9 cellular contexts compared by ENCODE assay signal in genomic region chr7:123557016-123557630, GRCh38. TPM values are rescaled to one million over a fixed set of nuclear protein-coding genes. Genes with fewer than 3 reads are reported as not detected.
A peak's percentile ranks its signal among the peaks of the same experiment; 100 is the strongest.
DNase-seq lines count a peak whose midpoint lies in the region; ATAC-seq, FAIRE-seq and TF ChIP-seq lines count a peak whose summit lies in the region.
"Had no signal": no experiment of that assay in that cellular context is flagged by ENCODE, and none has a peak within 500 bp of the region (broad histone marks: within the 10 kb centered on the region; RNA-seq: fewer than 3 reads in every experiment).

No MANE protein-coding gene starts in this region.

- TF ChIP-seq RAD21 in HepG2 (CRISPR knock-in tag; IDR thresholded peaks at IDR 0.05), result no peak

- peak overlapping the region; percentile 81 for H3K4me3 ChIP-seq in GM12864 (ENCODE audit: low read depth, low read length)
- H3K4me3 ChIP-seq in astrocyte of the cerebellum (ENCODE audit: low read depth, low read length), result peak overlapping the region; percentile 95
- H3K4me3 ChIP-seq in HepG2 (replicated peaks in 1 of 3; ENCODE audit: insufficient read depth in 1 of 3, low read depth in 2 of 3, low read length in 3 of 3), result peak overlapping the region; percentile 94 to 100 (median 98)

- no peak for FAIRE-seq in HepG2 (lab: Jason Lieb, UNC)

- H3K27ac ChIP-seq in HepG2 (ENCODE audit: extremely low read length, insufficient read depth, low read length), result peak overlapping the region; percentile 89

- H3K4me1 Mint-ChIP-seq in stimulated activated effector memory CD8-positive, alpha-beta T cell treated with anti-CD3 and anti-CD28 coated beads, Interleukin-12 subunit alpha, Interleukin-12 subunit beta, amount 100 ng/mL, for 72 hours, result peaks cover 12% of the 10 kb centered on the region

- intact Hi-C loops in HepG2 (cut with micrococcal nuclease; ENCODE audit: unreplicated experiment), result loop anchor here (1.0 to 10.0 kb wide), 2 partner anchors 23 to 188 kb away; partner anchors contain the start of genes IQUB and WASL

- peak overlapping the region; percentile 98 for H2AFZ ChIP-seq in HepG2 (ENCODE audit: low read length)

- TSS peak; percentile 68 for BruUV-seq in HepG2 (replicated peaks; lab: Mats Ljungman, UMichigan)

- TF ChIP-seq POLR2A in HepG2 (IDR thresholded peaks at IDR 0.05; ENCODE audit: insufficient read depth in 1 of 2, low read depth in 2 of 2, low read length in 2 of 2), result no peak

- CTCF ChIA-PET in HepG2 (lab: Yijun Ruan, JAX; ENCODE audit: low intra/inter-chr PET ratio, low total read pairs), result no interaction called here

- no peak overlapping the region for H3K27ac Mint-ChIP-seq in stimulated activated effector memory CD8-positive, alpha-beta T cell treated with anti-CD3 and anti-CD28 coated beads, Interleukin-12 subunit alpha, Interleukin-12 subunit beta, amount 100 ng/mL, for 72 hours

- TF ChIP-seq CTCF in GM12864 (IDR thresholded peaks at IDR 0.05; ENCODE audit: low read depth, low read length, missing control alignments) (no peak), astrocyte of the cerebellum (IDR thresholded peaks at IDR 0.05; ENCODE audit: low read depth, low read length, missing control alignments) (no peak), HepG2 (CRISPR knock-in tag; IDR thresholded peaks at IDR 0.05) (no peak)

- H3K27me3 ChIP-seq in HepG2 (ENCODE audit: control insufficient read depth in 1 of 2, insufficient read depth in 2 of 2, low read length in 2 of 2), result peaks cover 0 to 6% of the 10 kb centered on the region in 2 experiments; a peak in 1 of 5 replicates

- ATAC-seq in HG03095 (IDR thresholded peaks at IDR 0.05; ENCODE audit: unreplicated experiment) (peak; percentile 1), HepG2 (no peak; the same call in 2 of the 3 replicates)
- no peak for ATAC-seq in stimulated activated effector memory CD8-positive, alpha-beta T cell treated with anti-CD3 and anti-CD28 coated beads, Interleukin-12 subunit alpha, Interleukin-12 subunit beta, amount 100 ng/mL, for 72 hours

- H4K20me1 ChIP-seq in HepG2 (ENCODE audit: insufficient read depth, low read length), result no peaks in the 10 kb centered on the region

- H3K4me3 Mint-ChIP-seq in stimulated activated effector memory CD8-positive, alpha-beta T cell treated with anti-CD3 and anti-CD28 coated beads, Interleukin-12 subunit alpha, Interleukin-12 subunit beta, amount 100 ng/mL, for 72 hours, result no peak overlapping the region

- H3K79me2 ChIP-seq in HepG2 (ENCODE audit: insufficient read depth, low read length), result peaks cover 22% of the 10 kb centered on the region

- POLR2A ChIA-PET in HepG2 (lab: Yijun Ruan, JAX), result interaction anchor here (0.8 to 1.6 kb wide), 5 partner anchors 8 to 192 kb away, joined by 3 to 11 read pairs (median 4); partner anchors contain the start of genes IQUB and WASL

- no peaks in the 10 kb centered on the region for H3K9me3 Mint-ChIP-seq in stimulated activated effector memory CD8-positive, alpha-beta T cell treated with anti-CD3 and anti-CD28 coated beads, Interleukin-12 subunit alpha, Interleukin-12 subunit beta, amount 100 ng/mL, for 72 hours

- WGBS in HepG2 (ENCODE audit: low lambda C conversion rate), result 3% methylated on average over 18 of the region's 21 CpGs

- TF ChIP-seq EP300 in HepG2 (IDR thresholded peaks at IDR 0.05; ENCODE audit: low read depth in 2 of 2, low read length in 2 of 2) (no peak), HepG2 (CRISPR knock-in tag; IDR thresholded peaks at IDR 0.05; ENCODE audit: borderline replicate concordance) (no peak)

- peak overlapping the region; percentile 86 for H3K4me2 ChIP-seq in HepG2 (ENCODE audit: low read depth, low read length)

- peaks cover 1 to 6% of the 10 kb centered on the region in 2 experiments; a peak in 2 of 5 replicates for H3K36me3 ChIP-seq in HepG2 (replicated peaks in 1 of 2; ENCODE audit: control insufficient read depth in 1 of 2, insufficient read depth in 2 of 2, low read length in 2 of 2)

- H3K36me3 Mint-ChIP-seq in stimulated activated effector memory CD8-positive, alpha-beta T cell treated with anti-CD3 and anti-CD28 coated beads, Interleukin-12 subunit alpha, Interleukin-12 subunit beta, amount 100 ng/mL, for 72 hours, result peaks cover 17% of the 10 kb centered on the region

- H3K4me1 ChIP-seq in HepG2 (ENCODE audit: insufficient read depth, low read length), result peaks cover 23% of the 10 kb centered on the region

- H3K9ac ChIP-seq in HepG2 (ENCODE audit: insufficient read depth, low read depth, low read length), result peak overlapping the region; percentile 99

- DNase-seq in GM12864 (ENCODE audit: low read depth) (no peak), astrocyte of the cerebellum (ENCODE audit: low read depth) (peak; percentile 5), HepG2 (ENCODE audit: low spot score) (no peak), SKM-1 (lab: John Stamatoyannopoulos, UW; ENCODE audit: unreplicated experiment) (no peak), T1000 (lab: John Stamatoyannopoulos, UW) (no peak), ureter (ENCODE audit: low spot score) (no peak)
- no peak for DNase-seq in stimulated activated effector memory CD8-positive, alpha-beta T cell treated with anti-CD3 and anti-CD28 coated beads, Interleukin-12 subunit alpha, Interleukin-12 subunit beta, amount 100 ng/mL, for 72 hours (ENCODE audit: low spot score in 2 of 2)

- in situ Hi-C loops in astrocyte of the cerebellum (cut with HindIII; ENCODE audit: low sequenced_read_pairs), result no loop called here
- in situ Hi-C loops in HepG2 (cut with HindIII; ENCODE audit: extremely low pct_ligation_motif_present, low pct_unique_long_range_greater_than_20kb), result no loop called here

- H3K9me3 ChIP-seq in HepG2 (ENCODE audit: low read length), result no peaks in the 10 kb centered on the region

RNA-seq across cellular contexts. Expression of gene NDUFA5, which starts 0.5 kb away (rescaled TPM):
- total RNA-seq in HepG2 (2016; rRNA removed; fragmentation: Illumina TruSeq; extraction: Trizol) (55.9 and 79.6 TPM in 2 replicates), ureter (81.5 TPM)
- 7.1 and 9.3 TPM in 2 replicates for total RNA-seq in HepG2 (2016; cell fraction: cytosol; rRNA removed; fragmentation: Illumina TruSeq; extraction: Trizol; ENCODE audit: low read depth)
- total RNA-seq in HepG2 (2016; cell fraction: insoluble cytoplasmic fraction; rRNA removed; fragmentation: Illumina TruSeq; extraction: Trizol), result 54.4 and 89.4 TPM in 2 replicates
- total RNA-seq in HepG2 (2016; cell fraction: membrane; rRNA removed; fragmentation: Illumina TruSeq; extraction: Trizol), result 18.1 and 25.2 TPM in 2 replicates
- 32.2 and 34.7 TPM in 2 replicates for total RNA-seq in HepG2 (2016; cell fraction: nucleus; rRNA removed; fragmentation: Illumina TruSeq; extraction: Trizol)
- polyA plus RNA-seq in HepG2 (2011; rRNA removed), result 10.7 and 16.9 TPM in 2 replicates
- polyA plus RNA-seq in HepG2 (2011; cell fraction: cytosol; rRNA removed), result 3.1 and 6.6 TPM in 2 replicates
- polyA plus RNA-seq in HepG2 (2011; cell fraction: nucleus; rRNA removed), result 4.5 and 6.9 TPM in 2 replicates
- polyA plus RNA-seq in HepG2 (2012), result 25.0 and 58.6 TPM in 2 replicates
- polyA plus RNA-seq in HepG2 (2016; cell fraction: cytosol; fragmentation: Illumina TruSeq; extraction: Trizol; ENCODE audit: low read depth), result 11.5 and 12.0 TPM in 2 replicates
- polyA plus RNA-seq in HepG2 (2016; cell fraction: insoluble cytoplasmic fraction; fragmentation: Illumina TruSeq; extraction: Trizol; ENCODE audit: low read depth), result 122 and 134 TPM in 2 replicates
- 22.0 and 24.5 TPM in 2 replicates for polyA plus RNA-seq in HepG2 (2016; cell fraction: membrane; fragmentation: Illumina TruSeq; extraction: Trizol; ENCODE audit: low read depth)
- polyA plus RNA-seq in HepG2 (2016; cell fraction: nucleus; fragmentation: Illumina TruSeq; extraction: Trizol; ENCODE audit: insufficient read depth, low read depth), result 56.4 and 58.4 TPM in 2 replicates
- polyA minus RNA-seq in HepG2 (2011; rRNA and poly(A)+ RNA removed; ENCODE audit: low replicate concordance), result 3.4 and 7.2 TPM in 2 replicates
- 14.1 and 16.6 TPM in 2 replicates for polyA minus RNA-seq in HepG2 (2011; cell fraction: cytosol; rRNA and poly(A)+ RNA removed)
- 35.7 and 38.1 TPM in 2 replicates for polyA minus RNA-seq in HepG2 (2011; cell fraction: nucleus; rRNA and poly(A)+ RNA removed)

RNA-seq across cellular contexts. Expression of gene IQUB, which starts 22.7 kb away (rescaled TPM):
- total RNA-seq in HepG2 (2016; rRNA removed; fragmentation: Illumina TruSeq; extraction: Trizol) (0.07 and 0.31 TPM in 2 replicates), ureter (1.6 TPM)
- 0.09 and 0.30 TPM in 2 replicates for total RNA-seq in HepG2 (2016; cell fraction: cytosol; rRNA removed; fragmentation: Illumina TruSeq; extraction: Trizol; ENCODE audit: low read depth)
- 0.06 TPM in 1 of 2 replicates, not detected in the other for total RNA-seq in HepG2 (2016; cell fraction: insoluble cytoplasmic fraction; rRNA removed; fragmentation: Illumina TruSeq; extraction: Trizol)
- total RNA-seq in HepG2 (2016; cell fraction: membrane; rRNA removed; fragmentation: Illumina TruSeq; extraction: Trizol), result 0.09 and 0.28 TPM in 2 replicates
- 0.16 TPM in 1 of 2 replicates, not detected in the other for total RNA-seq in HepG2 (2016; cell fraction: nucleus; rRNA removed; fragmentation: Illumina TruSeq; extraction: Trizol)
- 0.10 TPM in 1 of 2 replicates, not detected in the other for polyA plus RNA-seq in HepG2 (2011; rRNA removed)
- polyA plus RNA-seq in HepG2 (2011; cell fraction: cytosol; rRNA removed), result 0.05 TPM in 1 of 2 replicates, not detected in the other
- not detected in 2 replicates for polyA plus RNA-seq in HepG2 (2011; cell fraction: nucleus; rRNA removed)
- polyA plus RNA-seq in HepG2 (2012), result 0.11 and 0.15 TPM in 2 replicates
- polyA plus RNA-seq in HepG2 (2016; cell fraction: cytosol; fragmentation: Illumina TruSeq; extraction: Trizol; ENCODE audit: low read depth), result 0.03 and 0.10 TPM in 2 replicates
- 0.08 TPM in 1 of 2 replicates, not detected in the other for polyA plus RNA-seq in HepG2 (2016; cell fraction: insoluble cytoplasmic fraction; fragmentation: Illumina TruSeq; extraction: Trizol; ENCODE audit: low read depth)
- polyA plus RNA-seq in HepG2 (2016; cell fraction: membrane; fragmentation: Illumina TruSeq; extraction: Trizol; ENCODE audit: low read depth), result not detected in 2 replicates
- not detected in 2 replicates for polyA plus RNA-seq in HepG2 (2016; cell fraction: nucleus; fragmentation: Illumina TruSeq; extraction: Trizol; ENCODE audit: insufficient read depth, low read depth)
- not detected in 2 replicates for polyA minus RNA-seq in HepG2 (2011; rRNA and poly(A)+ RNA removed; ENCODE audit: low replicate concordance)
- not detected in 2 replicates for polyA minus RNA-seq in HepG2 (2011; cell fraction: cytosol; rRNA and poly(A)+ RNA removed)
- 0.26 and 0.50 TPM in 2 replicates for polyA minus RNA-seq in HepG2 (2011; cell fraction: nucleus; rRNA and poly(A)+ RNA removed)
- total RNA-seq: T-helper 2 cell treated with Interferon-gamma antibody and Interleukin-4, amounts not matched to agents 100 ng/mL and 5 ng/mL, for 36 hours had no signal

RNA-seq across cellular contexts. Expression of gene ASB15, which starts 44.5 kb away (rescaled TPM):
- total RNA-seq in HepG2 (2016; rRNA removed; fragmentation: Illumina TruSeq; extraction: Trizol), result not detected in 2 replicates
- not detected in 2 replicates for total RNA-seq in HepG2 (2016; cell fraction: cytosol; rRNA removed; fragmentation: Illumina TruSeq; extraction: Trizol; ENCODE audit: low read depth)
- not detected in 2 replicates for total RNA-seq in HepG2 (2016; cell fraction: insoluble cytoplasmic fraction; rRNA removed; fragmentation: Illumina TruSeq; extraction: Trizol)
- total RNA-seq in HepG2 (2016; cell fraction: membrane; rRNA removed; fragmentation: Illumina TruSeq; extraction: Trizol), result not detected in 2 replicates
- not detected in 2 replicates for total RNA-seq in HepG2 (2016; cell fraction: nucleus; rRNA removed; fragmentation: Illumina TruSeq; extraction: Trizol)
- not detected in 2 replicates for polyA plus RNA-seq in HepG2 (2011; rRNA removed)
- not detected in 2 replicates for polyA plus RNA-seq in HepG2 (2011; cell fraction: cytosol; rRNA removed)
- not detected in 2 replicates for polyA plus RNA-seq in HepG2 (2011; cell fraction: nucleus; rRNA removed)
- polyA plus RNA-seq in HepG2 (2012), result not detected in 2 replicates
- not detected in 2 replicates for polyA plus RNA-seq in HepG2 (2016; cell fraction: cytosol; fragmentation: Illumina TruSeq; extraction: Trizol; ENCODE audit: low read depth)
- polyA plus RNA-seq in HepG2 (2016; cell fraction: insoluble cytoplasmic fraction; fragmentation: Illumina TruSeq; extraction: Trizol; ENCODE audit: low read depth), result not detected in 2 replicates
- polyA plus RNA-seq in HepG2 (2016; cell fraction: membrane; fragmentation: Illumina TruSeq; extraction: Trizol; ENCODE audit: low read depth), result not detected in 2 replicates
- polyA plus RNA-seq in HepG2 (2016; cell fraction: nucleus; fragmentation: Illumina TruSeq; extraction: Trizol; ENCODE audit: insufficient read depth, low read depth), result not detected in 2 replicates
- not detected in 2 replicates for polyA minus RNA-seq in HepG2 (2011; rRNA and poly(A)+ RNA removed; ENCODE audit: low replicate concordance)
- polyA minus RNA-seq in HepG2 (2011; cell fraction: cytosol; rRNA and poly(A)+ RNA removed), result not detected in 2 replicates
- polyA minus RNA-seq in HepG2 (2011; cell fraction: nucleus; rRNA and poly(A)+ RNA removed), result not detected in 2 replicates
- total RNA-seq in ureter, result not detected
- total RNA-seq: T-helper 2 cell treated with Interferon-gamma antibody and Interleukin-4, amounts not matched to agents 100 ng/mL and 5 ng/mL, for 36 hours had no signal
